In the genomic region with DNA sequence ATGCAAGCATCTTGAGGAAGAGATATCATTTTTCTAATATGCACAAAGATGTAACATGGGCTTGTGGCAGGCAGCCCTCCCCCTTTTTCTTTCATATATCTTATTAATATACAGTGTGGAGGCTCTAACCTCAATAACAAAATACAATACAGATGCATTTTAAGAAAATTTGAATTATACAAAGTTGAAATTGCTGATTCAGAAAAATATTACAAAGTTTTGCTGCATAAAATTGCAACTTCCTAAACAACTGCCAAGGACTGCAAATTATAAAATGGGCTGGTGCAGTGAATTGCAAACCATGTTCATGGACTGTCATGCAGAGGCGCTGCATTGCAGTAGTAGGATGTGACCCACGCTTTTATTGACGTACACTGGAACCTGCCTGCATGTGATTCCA, we compare ENCODE assay signal across 30 cellular contexts.
"Had no signal": no experiment of that assay in that cellular context is flagged by ENCODE, and none has a peak within 500 bp of the region (broad histone marks: within the 10 kb centered on the region; RNA-seq: fewer than 3 reads in every experiment).

No MANE protein-coding gene starts in this region.

- H3K9me3 Mint-ChIP-seq: naive thymus-derived CD8-positive, alpha-beta T cell; natural killer cell treated with Interleukin-12 subunit alpha and Interleukin-12 subunit beta and Interleukin-15 and Interleukin-18, amount 100 ng/mL, for 72 hours; nephron progenitor cell; neural crest cell; stimulated activated memory B cell treated with anti-CD40 and anti-IgM and Interleukin-4, amounts not matched to agents 10 μg/mL and 1 μg/mL and 100 μg/mL, for 72 hours; stimulated activated naive CD8-positive, alpha-beta T cell treated with anti-CD3 and anti-CD28 coated beads, Interleukin-15, amount 100 ng/mL, for 72 hours; type B pancreatic cell had no signal

- H3K4me2 ChIP-seq: smooth muscle cell had no signal

- FAIRE-seq: pancreas had no signal

- H3K9me3 ChIP-seq: neutrophil, pancreas, psoas muscle, spleen, suprapubic skin, testis, tibial artery, transverse colon, upper lobe of right lung, uterus had no signal

- H3K36me3 Mint-ChIP-seq: naive thymus-derived CD8-positive, alpha-beta T cell; natural killer cell treated with Interleukin-12 subunit alpha and Interleukin-12 subunit beta and Interleukin-15 and Interleukin-18, amount 100 ng/mL, for 72 hours; stimulated activated memory B cell treated with anti-CD40 and anti-IgM and Interleukin-4, amounts not matched to agents 10 μg/mL and 1 μg/mL and 100 μg/mL, for 72 hours; type B pancreatic cell had no signal

- DNase-seq: naive thymus-derived CD8-positive, alpha-beta T cell; nephron progenitor cell; nucleus accumbens; pancreas; psoas muscle; right cardiac atrium; spleen; stimulated activated CD4-positive, alpha-beta T cell treated with anti-CD3 and anti-CD28 coated beads, Interleukin-12 subunit alpha, Interleukin-12 subunit beta, amount 100 ng/mL, for 4 hours; stimulated activated CD4-positive, alpha-beta T cell treated with anti-CD3 and anti-CD28 coated beads, Interleukin-1b, Interleukin-23, amount 100 ng/mL, for 48 hours; stimulated activated CD4-positive, alpha-beta T cell treated with anti-CD3 and anti-CD28 coated beads, Interleukin-4, amount 100 ng/mL, for 1 hour; stimulated activated CD4-positive, alpha-beta T cell treated with anti-CD3 and anti-CD28 coated beads, Interleukin-4, amount 100 ng/mL, for 4 hours; stimulated activated CD8-positive, alpha-beta memory T cell treated with anti-CD3 and anti-CD28 coated beads, Interleukin-4, amount 100 ng/mL, for 48 hours; stimulated activated naive CD4-positive, alpha-beta T cell; stimulated activated naive CD8-positive, alpha-beta T cell treated with anti-CD3 and anti-CD28 coated beads, Interleukin-15, amount 100 ng/mL, for 72 hours; stimulated activated naive CD8-positive, alpha-beta T cell treated with anti-CD3 and anti-CD28 coated beads, Interleukin-15, Interleukin-2, amounts not matched to agents 100 U/mL and 50 U/mL, for 24 hours; substantia nigra; testis; tibial artery; transverse colon; upper lobe of right lung; uterus had no signal

- H3K27me3 Mint-ChIP-seq: stimulated activated memory B cell treated with anti-CD40 and anti-IgM and Interleukin-4, amounts not matched to agents 10 μg/mL and 1 μg/mL and 100 μg/mL, for 72 hours; stimulated activated naive CD8-positive, alpha-beta T cell treated with anti-CD3 and anti-CD28 coated beads, Interleukin-15, amount 100 ng/mL, for 72 hours; type B pancreatic cell had no signal

- H3K27ac Mint-ChIP-seq: naive thymus-derived CD8-positive, alpha-beta T cell; natural killer cell treated with Interleukin-12 subunit alpha and Interleukin-12 subunit beta and Interleukin-15 and Interleukin-18, amount 100 ng/mL, for 72 hours; nephron progenitor cell; stimulated activated memory B cell treated with anti-CD40 and anti-IgM and Interleukin-4, amounts not matched to agents 10 μg/mL and 1 μg/mL and 100 μg/mL, for 72 hours; stimulated activated naive CD8-positive, alpha-beta T cell treated with anti-CD3 and anti-CD28 coated beads, Interleukin-15, amount 100 ng/mL, for 72 hours; type B pancreatic cell had no signal

- H3K36me3 ChIP-seq: neutrophil, pancreas, spleen, suprapubic skin, tibial artery, transverse colon, upper lobe of right lung, uterus had no signal

- H3K27ac ChIP-seq: neutrophil, pancreas, psoas muscle, skin epidermis, spleen, suprapubic skin, testis, tibial artery, transverse colon, upper lobe of right lung, uterus had no signal

- H3K4me1 Mint-ChIP-seq: nephron progenitor cell; neural crest cell; stimulated activated memory B cell treated with anti-CD40 and anti-IgM and Interleukin-4, amounts not matched to agents 10 μg/mL and 1 μg/mL and 100 μg/mL, for 72 hours; stimulated activated naive CD8-positive, alpha-beta T cell treated with anti-CD3 and anti-CD28 coated beads, Interleukin-15, amount 100 ng/mL, for 72 hours had no signal

- H3K4me3 Mint-ChIP-seq: naive thymus-derived CD8-positive, alpha-beta T cell; natural killer cell treated with Interleukin-12 subunit alpha and Interleukin-12 subunit beta and Interleukin-15 and Interleukin-18, amount 100 ng/mL, for 72 hours; nephron progenitor cell; neural crest cell; stimulated activated memory B cell treated with anti-CD40 and anti-IgM and Interleukin-4, amounts not matched to agents 10 μg/mL and 1 μg/mL and 100 μg/mL, for 72 hours; stimulated activated naive CD8-positive, alpha-beta T cell treated with anti-CD3 and anti-CD28 coated beads, Interleukin-15, amount 100 ng/mL, for 72 hours; type B pancreatic cell had no signal

- H3K4me3 ChIP-seq: pancreas, psoas muscle, skin epidermis, smooth muscle cell, spleen, suprapubic skin, testis, tibial artery, transverse colon, upper lobe of right lung, uterus had no signal

- H3K4me1 ChIP-seq: pancreas, psoas muscle, spleen, suprapubic skin, testis, tibial artery, upper lobe of right lung, uterus had no signal

- ATAC-seq: naive thymus-derived CD8-positive, alpha-beta T cell; natural killer cell treated with Interleukin-12 subunit alpha and Interleukin-12 subunit beta and Interleukin-15 and Interleukin-18, amount 100 ng/mL, for 72 hours; pancreas; psoas muscle; right cardiac atrium; sciatic nerve; stimulated activated memory B cell treated with anti-CD40 and anti-IgM and Interleukin-4, amounts not matched to agents 10 μg/mL and 1 μg/mL and 100 μg/mL, for 72 hours; stimulated activated naive CD8-positive, alpha-beta T cell treated with anti-CD3 and anti-CD28 coated beads, Interleukin-15, amount 100 ng/mL, for 72 hours; stimulated activated naive CD8-positive, alpha-beta T cell treated with anti-CD3 and anti-CD28 coated beads, Interleukin-15, Interleukin-2, amounts not matched to agents 100 U/mL and 50 U/mL, for 24 hours; upper lobe of right lung had no signal

- H3K27me3 ChIP-seq: neutrophil, pancreas, suprapubic skin, testis, tibial artery, transverse colon, upper lobe of right lung, uterus had no signal
